9 cellular contexts compared by ENCODE assay signal in genomic region chr1:46532498-46533178, GRCh38. TPM values are rescaled to one million over a fixed set of nuclear protein-coding genes. Genes with fewer than 3 reads are reported as not detected.
DNase-seq lines count a peak whose midpoint lies in the region; ATAC-seq and TF ChIP-seq lines count a peak whose summit lies in the region.
"Had no signal": no experiment of that assay in that cellular context is flagged by ENCODE, and none has a peak within 500 bp of the region (broad histone marks: within the 10 kb centered on the region; RNA-seq: fewer than 3 reads in every experiment).

No MANE protein-coding gene starts in this region.

- CTCF ChIA-PET in OCI-LY7 (lab: Charles Lee; ENCODE audit: unreplicated experiment), result no interaction called here

- no peak overlapping the region for H2AFZ ChIP-seq in OCI-LY7 (ENCODE audit: low read length)

- no peaks in the 10 kb centered on the region for H4K20me1 ChIP-seq in OCI-LY7 (ENCODE audit: insufficient read depth, low read length)

- H3K27ac ChIP-seq in OCI-LY7 (ENCODE audit: low read depth, low read length, poor library complexity, severe bottlenecking) (no peak overlapping the region), suprapubic skin (no peak overlapping the region)

- H3K4me2 ChIP-seq in OCI-LY7 (ENCODE audit: low read length), result no peak overlapping the region

- H3K27me3 Mint-ChIP-seq in osteocyte (ENCODE audit: unreplicated experiment), result peaks cover 65% of the 10 kb centered on the region

- TF ChIP-seq CTCF in AG10803 (conservative IDR thresholded peaks at IDR 0.05; ENCODE audit: low read length) (peak; percentile 55), OCI-LY7 (conservative IDR thresholded peaks at IDR 0.05; ENCODE audit: low read length) (peak; percentile 69), fibroblast of villous mesenchyme (IDR thresholded peaks at IDR 0.05; ENCODE audit: insufficient read depth, low read depth, low read length) (peak; percentile 64), osteocyte (IDR thresholded peaks at IDR 0.05) (peak; percentile 74), suprapubic skin (IDR thresholded peaks at IDR 0.05) (peak; percentile 57 to 63)

- no TSS peak for BruUV-seq in OCI-LY7 (replicated peaks; lab: Mats Ljungman, UMichigan)

- H3K36me3 ChIP-seq in OCI-LY7 (ENCODE audit: insufficient read depth, low read length) (no peaks in the 10 kb centered on the region), suprapubic skin (no peaks in the 10 kb centered on the region)

- H3K4me3 ChIP-seq in AG10803 (ENCODE audit: low read length) (peak overlapping the region; percentile 17; the same call in 1 of the 2 replicates), OCI-LY7 (ENCODE audit: low read depth, low read length, poor library complexity, severe bottlenecking) (no peak overlapping the region), fibroblast of villous mesenchyme (ENCODE audit: low read depth, low read length) (no peak overlapping the region), suprapubic skin (peak overlapping the region; percentile 53)

- POLR2A ChIA-PET in OCI-LY7 (lab: Charles Lee), result no interaction called here

- peaks cover 2% of the 10 kb centered on the region for H3K4me1 Mint-ChIP-seq in osteocyte (ENCODE audit: unreplicated experiment)

- no peaks in the 10 kb centered on the region for H3K4me1 ChIP-seq in OCI-LY7 (ENCODE audit: insufficient read depth, low read length, poor library complexity, severe bottlenecking)
- H3K4me1 ChIP-seq in suprapubic skin, result peaks cover 13% of the 10 kb centered on the region

- ATAC-seq in GM21825 (IDR thresholded peaks at IDR 0.05; ENCODE audit: unreplicated experiment), result no peak

- H3K9me3 ChIP-seq in OCI-LY7 (ENCODE audit: low read length) (no peaks in the 10 kb centered on the region), suprapubic skin (no peaks in the 10 kb centered on the region)

- peaks cover 5% of the 10 kb centered on the region for H3K9me3 Mint-ChIP-seq in osteocyte (ENCODE audit: unreplicated experiment)

- no peak overlapping the region for H3K27ac Mint-ChIP-seq in osteocyte (ENCODE audit: unreplicated experiment)

- no peaks in the 10 kb centered on the region for H3K9me2 ChIP-seq in OCI-LY7 (ENCODE audit: insufficient read depth, low read length)

- H3K27me3 ChIP-seq in suprapubic skin, result peaks cover 18% of the 10 kb centered on the region

- no peak for TF ChIP-seq POLR2A in suprapubic skin (IDR thresholded peaks at IDR 0.05)

- peak overlapping the region; percentile 18 for H3K4me3 Mint-ChIP-seq in osteocyte (ENCODE audit: unreplicated experiment)

- no peaks in the 10 kb centered on the region for H3K79me2 ChIP-seq in OCI-LY7 (ENCODE audit: insufficient read depth, low read depth, low read length)

- DNase-seq in AG10803 (ENCODE audit: low read depth) (peak; percentile 54), GM19238 (ENCODE audit: insufficient read length, low spot score) (peak; percentile 65), OCI-LY7 (ENCODE audit: low spot score) (peak; percentile 15), fibroblast of villous mesenchyme (ENCODE audit: low read depth) (peak; percentile 43), osteocyte (ENCODE audit: extremely low spot score, unreplicated experiment) (peak; percentile 88), suprapubic skin (ENCODE audit: low spot score in 2 of 2) (no peak)
- DNase-seq in activated T-helper 9 cell treated with anti-CD3 and anti-CD28 coated beads, Interleukin-2, amount 50 U/mL, for 16 hours (ENCODE audit: low read depth), result peak; percentile 67

- intact Hi-C loops in OCI-LY7 (cut with micrococcal nuclease; ENCODE audit: unreplicated experiment), result no loop called here

- no peak for TF ChIP-seq EP300 in suprapubic skin (IDR thresholded peaks at IDR 0.05)

- H3K36me3 Mint-ChIP-seq in osteocyte (ENCODE audit: unreplicated experiment), result peaks cover 3% of the 10 kb centered on the region

- 4% methylated on average over 21 of the region's 31 CpGs for WGBS in suprapubic skin

RNA-seq across cellular contexts. Expression of gene KNCN, which starts 18.8 kb away (rescaled TPM):
- total RNA-seq in OCI-LY7 (2014; rRNA removed; shearing (Covaris generic)), result not detected in 2 replicates
- total RNA-seq in OCI-LY7 (2022) (not detected in 2 replicates), fibroblast of villous mesenchyme (not detected in 2 replicates), osteocyte (not detected in 2 replicates), suprapubic skin (not detected)
- total RNA-seq: temporal lobe had no signal

RNA-seq across cellular contexts. Expression of gene DMBX1, which starts 43.0 kb away (rescaled TPM):
- not detected in 2 replicates for total RNA-seq in OCI-LY7 (2014; rRNA removed; shearing (Covaris generic))
- total RNA-seq in OCI-LY7 (2022) (not detected in 2 replicates), fibroblast of villous mesenchyme (not detected in 2 replicates), osteocyte (not detected in 2 replicates), suprapubic skin (under 1 TPM in 3 of 4 donors, not detected in 1; 0.25 to 0.55 (median 0.30) TPM)
- total RNA-seq: temporal lobe had no signal

Comparison
In these comparisons a context has a peak if more than half of its experiments do, and no peak if none do; other contexts are left out.
1. DNase-seq: peak in AG10803 (single experiment), GM19238 (single experiment), OCI-LY7 (single experiment), activated T-helper 9 cell treated with anti-CD3 and anti-CD28 coated beads, Interleukin-2, amount 50 U/mL, for 16 hours (single experiment), fibroblast of villous mesenchyme (single experiment) and osteocyte (single experiment); none in suprapubic skin (0 of 2).
2. H3K4me3 ChIP-seq: peak in AG10803 (single experiment) and suprapubic skin (single experiment); none in OCI-LY7 (single experiment) and fibroblast of villous mesenchyme (single experiment).
3. Peak in every context shown above with its lines, with median percentiles within 50 percentile points of each other: CTCF ChIP-seq.